17 cellular contexts compared by ENCODE assay signal in the genomic region with DNA sequence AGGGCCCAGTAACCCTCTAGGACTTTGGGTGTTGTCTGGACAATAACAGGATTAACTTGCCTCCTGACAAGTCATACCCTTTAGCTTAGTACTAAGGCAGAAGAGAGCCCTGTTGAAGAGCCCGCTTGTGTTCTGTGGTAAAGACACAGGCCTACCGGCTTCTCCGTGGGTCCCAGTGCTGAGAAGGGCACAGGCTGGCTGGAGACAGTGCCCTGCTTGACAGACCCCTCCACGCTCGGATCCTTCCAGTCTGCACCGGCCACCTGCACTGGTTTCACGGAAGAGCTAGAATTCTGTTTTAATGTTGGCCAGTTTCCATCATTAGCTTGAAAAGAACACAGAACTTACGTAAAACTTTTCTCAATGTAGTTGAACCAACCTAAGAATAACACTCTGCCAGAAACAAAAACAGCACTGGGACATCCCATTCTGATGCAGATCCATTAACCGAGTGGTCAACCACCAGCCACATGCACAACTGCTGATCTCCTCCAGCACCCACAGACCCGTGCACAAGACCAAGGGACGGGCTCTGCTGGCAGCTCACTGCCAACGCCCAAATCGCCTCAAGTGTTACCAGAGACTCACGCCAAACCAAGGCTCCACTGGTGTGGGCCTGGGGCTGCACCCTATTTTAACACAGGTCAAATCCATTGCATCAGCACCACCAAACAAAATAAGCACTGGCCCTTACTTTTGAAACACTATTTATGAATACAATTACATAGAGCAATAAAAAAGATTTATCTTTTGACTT. TPM values are rescaled to one million over a fixed set of nuclear protein-coding genes. Genes with fewer than 3 reads are reported as not detected.
DNase-seq lines count a peak whose midpoint lies in the region; ATAC-seq and TF ChIP-seq lines count a peak whose summit lies in the region.
"Had no signal": no experiment of that assay in that cellular context is flagged by ENCODE, and none has a peak within 500 bp of the region (broad histone marks: within the 10 kb centered on the region; RNA-seq: fewer than 3 reads in every experiment).

No MANE protein-coding gene starts in this region.

- no peak for TF ChIP-seq CTCF in glutamatergic neuron (IDR thresholded peaks at IDR 0.05; ENCODE audit: partially characterized antibody, unreplicated experiment)
- no peak for TF ChIP-seq CTCF in sigmoid colon (IDR thresholded peaks at IDR 0.05)

- H3K36me3 Mint-ChIP-seq in glutamatergic neuron (ENCODE audit: unreplicated experiment): no peaks in the 10 kb centered on the region

- H3K27me3 ChIP-seq in H7 (ENCODE audit: control insufficient read depth, insufficient read depth, low read length) (no peaks in the 10 kb centered on the region), sigmoid colon (no peaks in the 10 kb centered on the region)
- H3K27me3 ChIP-seq: BE2C had no signal

- H3K9me3 ChIP-seq in sigmoid colon: no peaks in the 10 kb centered on the region
- H3K9me3 ChIP-seq: BE2C, HAP-1 had no signal

- H3K4me3 ChIP-seq in H7 (ENCODE audit: insufficient read depth, low read depth, low read length) (no peak overlapping the region), sigmoid colon (no peak overlapping the region)
- H3K4me3 ChIP-seq: HAP-1 had no signal

- H3K27ac Mint-ChIP-seq in glutamatergic neuron (ENCODE audit: unreplicated experiment): peak overlapping the region; percentile 48

- peaks cover 0 to 1% (median 0%) of the 10 kb centered on the region in 4 donors for H3K4me1 ChIP-seq in sigmoid colon
- H3K4me1 ChIP-seq: BE2C, HAP-1 had no signal

- ATAC-seq in GM19455 (IDR thresholded peaks at IDR 0.05; ENCODE audit: unreplicated experiment): no peak
- ATAC-seq in HG03342 (IDR thresholded peaks at IDR 0.05; ENCODE audit: unreplicated experiment): no peak

- no peak for TF ChIP-seq POLR2A in sigmoid colon (IDR thresholded peaks at IDR 0.05)

- WGBS in sigmoid colon, 2 donors: 96 to 97% methylated on average over 14 of the region's 14 CpGs

- intact Hi-C loops in sigmoid colon (cut with DNase I): no loop called here

- no peak overlapping the region for H3K4me3 Mint-ChIP-seq in glutamatergic neuron (ENCODE audit: unreplicated experiment)
- H3K4me3 Mint-ChIP-seq: CD8-positive, alpha-beta memory T cell had no signal

- H3K36me3 ChIP-seq in H7 (replicated peaks; ENCODE audit: control insufficient read depth, insufficient read depth, low read length) (no peaks in the 10 kb centered on the region), sigmoid colon (peaks cover 0 to 39% (median 6%) of the 10 kb centered on the region in 4 donors)
- H3K36me3 ChIP-seq: HAP-1 had no signal

- DNase-seq in H7: peak; percentile 45
- DNase-seq in glutamatergic neuron: no peak
- DNase-seq in sigmoid colon: peak; percentile 43
- no peak for DNase-seq in SW 1271 (lab: John Stamatoyannopoulos, UW)
- DNase-seq: BE2C; DMS 273 treated with DMSO at 0.1 percent for 48 hours; MV-4-11; NCI-H1436; NCI-H2081; NCI-H526; NK-92 treated with Interleukin-12 subunit alpha and Interleukin-12 subunit beta, amount 100 ng/mL, for 24 hours had no signal

- no peak for TF ChIP-seq EP300 in sigmoid colon (IDR thresholded peaks at IDR 0.05)

- peaks cover 2% of the 10 kb centered on the region for H3K9me3 Mint-ChIP-seq in glutamatergic neuron (ENCODE audit: unreplicated experiment)
- H3K9me3 Mint-ChIP-seq: CD8-positive, alpha-beta memory T cell had no signal

- peaks cover 9% of the 10 kb centered on the region for H3K27me3 Mint-ChIP-seq in glutamatergic neuron (ENCODE audit: unreplicated experiment)
- H3K27me3 Mint-ChIP-seq: CD8-positive, alpha-beta memory T cell had no signal

- H3K27ac ChIP-seq in angular gyrus (ENCODE audit: low read depth, low read length) (peak overlapping the region; percentile 76), sigmoid colon (peak overlapping the region in 1 of 4 donors; percentile 32)
- H3K27ac ChIP-seq: RWPE1 had no signal

- H3K4me1 Mint-ChIP-seq in glutamatergic neuron (ENCODE audit: low read depth, unreplicated experiment): peaks cover 25% of the 10 kb centered on the region

RNA-seq across cellular contexts. Expression of gene ZFYVE21, which starts 27.1 kb away (rescaled TPM):
- total RNA-seq in H7 (2014; rRNA removed; shearing (Covaris generic)): 52.8 and 60.9 TPM in 2 replicates
- total RNA-seq in glutamatergic neuron (ENCODE audit: unreplicated experiment) (49.1 TPM), sigmoid colon (100 to 1,000 TPM in 1 of 4 donors, 10 to 100 TPM in 3; 84.2 to 106 (median 89.4) TPM)
- 10 to 100 TPM; 41.7 to 90.1 (median 61.7) TPM for polyA plus RNA-seq in sigmoid colon

RNA-seq across cellular contexts. Expression of gene XRCC3, which starts 27.4 kb away (rescaled TPM):
- 69.5 and 75.1 TPM in 2 replicates for total RNA-seq in H7 (2014; rRNA removed; shearing (Covaris generic))
- total RNA-seq in glutamatergic neuron (ENCODE audit: unreplicated experiment) (4.5 TPM), sigmoid colon (1 to 10 TPM; 1.8 to 7.5 (median 2.0) TPM)
- polyA plus RNA-seq in sigmoid colon: 10 to 100 TPM in 1 of 3 donors, 1 to 10 TPM in 2; 3.6 to 15.7 (median 5.1) TPM

Comparison
In these comparisons a context has a peak if more than half of its experiments do, and no peak if none do; other contexts are left out.
1. DNase-seq: peak in H7 (single experiment) and sigmoid colon (single experiment); none in glutamatergic neuron (single experiment) and SW 1271 (0 of 2).